ENCODE assay signal across 8 cellular contexts in genomic region chr22:19429950-19430889, GRCh38. TPM values are rescaled to one million over a fixed set of nuclear protein-coding genes. Genes with fewer than 3 reads are reported as not detected.
DNase-seq lines count a peak whose midpoint lies in the region; ATAC-seq, FAIRE-seq and TF ChIP-seq lines count a peak whose summit lies in the region.

No MANE protein-coding gene starts in this region.

- no peaks in the 10 kb centered on the region for H3K9me1 ChIP-seq in K562 (ENCODE audit: control insufficient read depth, insufficient read depth, low read length)

- DNase-seq in A549 (ENCODE audit: low read depth in 1 of 2, low spot score in 1 of 2) (peak in 1 of 2 experiments; percentile 4), GM19240 (ENCODE audit: insufficient read length, low spot score) (peak; percentile 22), SJCRH30 (peak; percentile 11 to 16), K562 (ENCODE audit: extremely low read depth in 1 of 4, low spot score in 3 of 4) (peak; percentile 77 to 93 (median 83)), kidney tubule cell (ENCODE audit: low spot score) (peak; percentile 22)
- peak; percentile 59 for DNase-seq in stimulated activated CD8-positive, alpha-beta memory T cell treated with anti-CD3 and anti-CD28 coated beads, Interleukin-4, amount 100 ng/mL, for 48 hours

- H3K4me2 ChIP-seq in A549: peak overlapping the region; percentile 98
- peak overlapping the region; percentile 86 for H3K4me2 ChIP-seq in K562 (ENCODE audit: insufficient read depth, low read length)

- H3K36me3 ChIP-seq in SJCRH30 (peaks cover 3% of the 10 kb centered on the region; the same call in 1 of the 2 replicates), K562 (ENCODE audit: control insufficient read depth, insufficient read depth, low read length) (peaks cover 58% of the 10 kb centered on the region)

- H3K9ac ChIP-seq in K562 (ENCODE audit: insufficient read depth in 1 of 2, low read depth in 2 of 2, low read length in 2 of 2): peak overlapping the region; percentile 85 to 97

- CTCF ChIA-PET in A549 (lab: Yijun Ruan, JAX): interaction anchor here (0.7 kb wide), 1 partner anchor 20 kb away, joined by 3 read pairs; no protein-coding TSS in a partner anchor
- CTCF ChIA-PET in K562 (lab: Yijun Ruan, JAX; ENCODE audit: low intra/inter-chr PET ratio): interaction anchor here (0.6 to 1.7 kb wide), 4 partner anchors 40 to 213 kb away, joined by 3 to 5 read pairs (median 4); partner anchors contain the start of genes CDC45 and UFD1

- TF ChIP-seq RAD21 in A549 (conservative IDR thresholded peaks at IDR 0.05 in 1 of 2, IDR thresholded peaks at IDR 0.05 in 1 of 2) (no peak), K562 (CRISPR knock-in tag; conservative IDR thresholded peaks at IDR 0.05 in 1 of 2, IDR thresholded peaks at IDR 0.05 in 1 of 2) (no peak; a peak in 1 of 4 replicates)

- H4K20me1 ChIP-seq in K562 (replicated peaks; ENCODE audit: control insufficient read depth, insufficient read depth, low read length): peaks cover 31% of the 10 kb centered on the region

- TF ChIP-seq CTCF in A549 (IDR thresholded peaks at IDR 0.05) (no peak), K562 (IDR thresholded peaks at IDR 0.05 in 2 of 3, conservative IDR thresholded peaks at IDR 0.05 in 1 of 3; ENCODE audit: insufficient read depth in 2 of 3, low read depth in 1 of 3, low read length in 3 of 3) (no peak)

- H3K27me3 ChIP-seq in SJCRH30 (no peaks in the 10 kb centered on the region), K562 (ENCODE audit: control insufficient read depth in 2 of 2, insufficient read depth in 2 of 2, low read length in 2 of 2) (no peaks in the 10 kb centered on the region)

- peaks cover 86% of the 10 kb centered on the region for H3K79me2 ChIP-seq in K562 (ENCODE audit: control insufficient read depth, insufficient read depth, low read length)

- in situ Hi-C loops in K562 (cut with MboI): no loop called here

- TF ChIP-seq EP300 in A549 (IDR thresholded peaks at IDR 0.05) (no peak), K562 (IDR thresholded peaks at IDR 0.05; ENCODE audit: low read length) (peak; percentile 73; the same call in 1 of the 2 replicates)

- H3K4me3 ChIP-seq in A549 (peak overlapping the region; percentile 99), SJCRH30 (peak overlapping the region; percentile 83), K562 (peak overlapping the region; percentile 68)

- TF ChIP-seq POLR2A in A549 (IDR thresholded peaks at IDR 0.05; ENCODE audit: low read length): no peak
- no peak for TF ChIP-seq POLR2A in K562 (conservative IDR thresholded peaks at IDR 0.05)

- intact Hi-C loops in K562 (cut with micrococcal nuclease): loop anchor here (1.0 to 5.0 kb wide), 4 partner anchors 11 to 308 kb away; partner anchors contain the start of gene DGCR2

- H2AFZ ChIP-seq in K562 (ENCODE audit: low read depth, low read length): no peak overlapping the region

- H3K9me3 ChIP-seq in A549 (no peaks in the 10 kb centered on the region), SJCRH30 (replicated peaks) (no peaks in the 10 kb centered on the region), K562 (replicated peaks; ENCODE audit: control insufficient read depth, insufficient read depth, low read depth, low read length) (no peaks in the 10 kb centered on the region)

- H3K27ac ChIP-seq in A549 (peak overlapping the region; percentile 93 to 100), SJCRH30 (peak overlapping the region; percentile 54; the same call in 1 of the 2 replicates), K562 (ENCODE audit: extremely low read depth, low read depth, low read length) (peak overlapping the region; percentile 75)

- no peak for FAIRE-seq in A549 (lab: Jason Lieb, UNC)
- peak; percentile 68 for FAIRE-seq in K562 (lab: Jason Lieb, UNC)

- no peak for ATAC-seq in A549
- peak; percentile 20 for ATAC-seq in K562
- no peak for ATAC-seq in HG02885 (IDR thresholded peaks at IDR 0.05; ENCODE audit: poor library complexity, unreplicated experiment)
- ATAC-seq in HG02884 (IDR thresholded peaks at IDR 0.05; ENCODE audit: unreplicated experiment): no peak

- BruUV-seq in K562 (replicated peaks; lab: Mats Ljungman, UMichigan): no TSS peak

- 44% methylated on average over 7 of the region's 12 CpGs for WGBS in A549 (ENCODE audit: missing lambda C conversion rate)
- WGBS in K562 (ENCODE audit: insufficient coverage, low coverage, missing lambda C conversion rate): 9% methylated on average over 12 of the region's 12 CpGs

- POLR2A ChIA-PET in A549 (lab: Yijun Ruan, JAX) (no interaction called here), K562 (lab: Yijun Ruan, JAX) (interaction anchor here (0.6 to 11.9 kb wide), 8 partner anchors 7 to 271 kb away, joined by 3 to 284 read pairs (median 11); partner anchors contain the start of gene C22orf39)

- H3K4me1 ChIP-seq in A549: peaks cover 9% of the 10 kb centered on the region
- H3K4me1 ChIP-seq in SJCRH30: peaks cover 6% of the 10 kb centered on the region; the same call in 1 of the 2 replicates
- peaks cover 17 to 39% of the 10 kb centered on the region in 2 experiments for H3K4me1 ChIP-seq in K562 (replicated peaks in 1 of 2; ENCODE audit: control insufficient read depth in 2 of 2, insufficient read depth in 2 of 2, low read length in 2 of 2)

RNA-seq across cellular contexts. Expression of gene HIRA, which starts 1.3 kb away (rescaled TPM):
- polyA plus RNA-seq in A549 (2011; rRNA removed) (12.3 and 14.4 TPM in 2 replicates), A549 (2017; fragmentation: RNase III; extraction: RNeasy Plus Mini Kit Qiagen cat#74134 plus additional on column Dnase treatment) (15.9 to 16.6 TPM (median 15.9 TPM) in 3 replicates), K562 (2011; rRNA removed) (71.7 and 82.2 TPM in 2 replicates), K562 (2014; fragmentation: Illumina TruSeq; extraction: Trizol) (106 and 114 TPM in 2 replicates), K562 (2014; fragmentation: Nextera tagmentation; extraction: Ambion mirVana) (1 to 10 TPM in 1 of 2 experiments, under 1 TPM in 1; 0.96 to 1.2 TPM), K562 (2014; rRNA removed) (80.0 and 80.8 TPM in 2 replicates)
- polyA plus RNA-seq in A549 (2012; cell fraction: cytosol; rRNA removed): 19.3 and 24.1 TPM in 2 replicates
- 22.3 and 23.9 TPM in 2 replicates for polyA plus RNA-seq in A549 (2012; cell fraction: nucleus; rRNA removed)
- 12.7 and 12.8 TPM in 2 replicates for polyA minus RNA-seq in A549 (2011; rRNA and poly(A)+ RNA removed)
- 25.2 and 25.3 TPM in 2 replicates for total RNA-seq in SJCRH30 (2014; rRNA removed; shearing (Covaris generic))
- 103 and 120 TPM in 2 replicates for total RNA-seq in K562 (2011; cell fraction: chromatin; rRNA removed; ENCODE audit: low replicate concordance)
- 79.7 and 81.6 TPM in 2 replicates for total RNA-seq in K562 (2011; cell fraction: nucleolus; rRNA removed)
- total RNA-seq in K562 (2011; cell fraction: nucleoplasm; rRNA removed): 66.5 and 67.1 TPM in 2 replicates
- total RNA-seq in K562 (2014; rRNA removed) (58.3 and 70.6 TPM in 2 replicates), K562 (2014; rRNA removed; fragmentation: Illumina TruSeq; extraction: Trizol) (53.9 and 54.0 TPM in 2 replicates), K562 (2015; rRNA removed; fragmentation: Illumina TruSeq; extraction: Trizol) (57.5 and 58.4 TPM in 2 replicates), K562 (2021) (115 and 132 TPM in 2 replicates)
- 105 and 109 TPM in 2 replicates for polyA plus RNA-seq in K562 (2011; cell fraction: cytosol; rRNA removed)
- polyA plus RNA-seq in K562 (2011; cell fraction: nucleus; rRNA removed): 104 and 124 TPM in 2 replicates
- polyA plus RNA-seq in K562 (2012): 91.6 and 91.8 TPM in 2 replicates
- polyA minus RNA-seq in K562 (2011; rRNA and poly(A)+ RNA removed): 93.7 and 126 TPM in 2 replicates
- polyA minus RNA-seq in K562 (2011; cell fraction: cytosol; rRNA and poly(A)+ RNA removed): 65.3 and 93.4 TPM in 2 replicates
- polyA minus RNA-seq in K562 (2011; cell fraction: nucleus; rRNA and poly(A)+ RNA removed): 30.3 and 61.3 TPM in 2 replicates

RNA-seq across cellular contexts. Expression of gene MRPL40, which starts 2.1 kb away (rescaled TPM):
- polyA plus RNA-seq in A549 (2011; rRNA removed) (43.3 and 45.7 TPM in 2 replicates), A549 (2017; fragmentation: RNase III; extraction: RNeasy Plus Mini Kit Qiagen cat#74134 plus additional on column Dnase treatment) (32.1 to 35.1 TPM (median 34.0 TPM) in 3 replicates), K562 (2011; rRNA removed) (175 and 219 TPM in 2 replicates), K562 (2014; fragmentation: Illumina TruSeq; extraction: Trizol) (197 and 237 TPM in 2 replicates), K562 (2014; fragmentation: Nextera tagmentation; extraction: Ambion mirVana) (100 to 1,000 TPM; 601 to 652 TPM), K562 (2014; rRNA removed) (223 TPM in 2 replicates)
- polyA plus RNA-seq in A549 (2012; cell fraction: cytosol; rRNA removed): 24.9 and 25.2 TPM in 2 replicates
- polyA plus RNA-seq in A549 (2012; cell fraction: nucleus; rRNA removed): 8.0 and 10.1 TPM in 2 replicates
- 10.2 and 10.8 TPM in 2 replicates for polyA minus RNA-seq in A549 (2011; rRNA and poly(A)+ RNA removed)
- total RNA-seq in SJCRH30 (2014; rRNA removed; shearing (Covaris generic)): 51.5 and 55.7 TPM in 2 replicates
- total RNA-seq in K562 (2011; cell fraction: chromatin; rRNA removed; ENCODE audit: low replicate concordance): 13.9 and 26.1 TPM in 2 replicates
- total RNA-seq in K562 (2011; cell fraction: nucleolus; rRNA removed): 29.0 and 32.5 TPM in 2 replicates
- total RNA-seq in K562 (2011; cell fraction: nucleoplasm; rRNA removed): 25.1 and 32.0 TPM in 2 replicates
- total RNA-seq in K562 (2014; rRNA removed) (160 and 182 TPM in 2 replicates), K562 (2014; rRNA removed; fragmentation: Illumina TruSeq; extraction: Trizol) (208 and 209 TPM in 2 replicates), K562 (2015; rRNA removed; fragmentation: Illumina TruSeq; extraction: Trizol) (181 and 198 TPM in 2 replicates), K562 (2021) (132 and 144 TPM in 2 replicates)
- polyA plus RNA-seq in K562 (2011; cell fraction: cytosol; rRNA removed): 88.3 and 113 TPM in 2 replicates
- 34.6 and 66.5 TPM in 2 replicates for polyA plus RNA-seq in K562 (2011; cell fraction: nucleus; rRNA removed)
- polyA plus RNA-seq in K562 (2012): 159 TPM in 2 replicates
- 52.5 and 73.2 TPM in 2 replicates for polyA minus RNA-seq in K562 (2011; rRNA and poly(A)+ RNA removed)
- polyA minus RNA-seq in K562 (2011; cell fraction: cytosol; rRNA and poly(A)+ RNA removed): 31.3 and 34.3 TPM in 2 replicates
- 12.0 and 31.3 TPM in 2 replicates for polyA minus RNA-seq in K562 (2011; cell fraction: nucleus; rRNA and poly(A)+ RNA removed)

RNA-seq across cellular contexts. Expression of gene C22orf39, which starts 17.3 kb away (rescaled TPM):
- polyA plus RNA-seq in A549 (2011; rRNA removed): 19.5 and 20.7 TPM in 2 replicates
- polyA plus RNA-seq in A549 (2012; cell fraction: cytosol; rRNA removed): 17.2 and 21.4 TPM in 2 replicates
- 9.6 and 12.1 TPM in 2 replicates for polyA plus RNA-seq in A549 (2012; cell fraction: nucleus; rRNA removed)
- polyA plus RNA-seq in A549 (2017; fragmentation: RNase III; extraction: RNeasy Plus Mini Kit Qiagen cat#74134 plus additional on column Dnase treatment): 19.4 to 20.2 TPM (median 19.5 TPM) in 3 replicates
- 15.7 and 23.4 TPM in 2 replicates for polyA minus RNA-seq in A549 (2011; rRNA and poly(A)+ RNA removed)
- total RNA-seq in SJCRH30 (2014; rRNA removed; shearing (Covaris generic)): 37.4 and 40.9 TPM in 2 replicates
- total RNA-seq in K562 (2011; cell fraction: chromatin; rRNA removed; ENCODE audit: low replicate concordance): 119 and 122 TPM in 2 replicates
- total RNA-seq in K562 (2011; cell fraction: nucleolus; rRNA removed): 71.8 and 76.0 TPM in 2 replicates
- 107 and 142 TPM in 2 replicates for total RNA-seq in K562 (2011; cell fraction: nucleoplasm; rRNA removed)
- total RNA-seq in K562 (2014; rRNA removed): 94.7 and 124 TPM in 2 replicates
- total RNA-seq in K562 (2014; rRNA removed; fragmentation: Illumina TruSeq; extraction: Trizol): 57.2 and 59.5 TPM in 2 replicates
- 61.3 and 63.2 TPM in 2 replicates for total RNA-seq in K562 (2015; rRNA removed; fragmentation: Illumina TruSeq; extraction: Trizol)
- total RNA-seq in K562 (2021): 66.8 and 68.0 TPM in 2 replicates
- 139 and 244 TPM in 2 replicates for polyA plus RNA-seq in K562 (2011; rRNA removed)
- 164 and 257 TPM in 2 replicates for polyA plus RNA-seq in K562 (2011; cell fraction: cytosol; rRNA removed)
- 71.0 and 99.7 TPM in 2 replicates for polyA plus RNA-seq in K562 (2011; cell fraction: nucleus; rRNA removed)
- polyA plus RNA-seq in K562 (2012): 87.8 and 120 TPM in 2 replicates
- 68.6 and 73.5 TPM in 2 replicates for polyA plus RNA-seq in K562 (2014; fragmentation: Illumina TruSeq; extraction: Trizol)
- 10 to 100 TPM; 20.4 to 25.9 TPM for polyA plus RNA-seq in K562 (2014; fragmentation: Nextera tagmentation; extraction: Ambion mirVana)
- 112 and 121 TPM in 2 replicates for polyA plus RNA-seq in K562 (2014; rRNA removed)
- polyA minus RNA-seq in K562 (2011; rRNA and poly(A)+ RNA removed): 116 and 185 TPM in 2 replicates
- 49.4 and 80.5 TPM in 2 replicates for polyA minus RNA-seq in K562 (2011; cell fraction: cytosol; rRNA and poly(A)+ RNA removed)
- polyA minus RNA-seq in K562 (2011; cell fraction: nucleus; rRNA and poly(A)+ RNA removed): 24.9 and 58.9 TPM in 2 replicates

RNA-seq across cellular contexts. Expression of gene UFD1, which starts 48.8 kb away (rescaled TPM):
- polyA plus RNA-seq in A549 (2011; rRNA removed): 96.1 and 117 TPM in 2 replicates
- polyA plus RNA-seq in A549 (2012; cell fraction: cytosol; rRNA removed): 151 and 152 TPM in 2 replicates
- 87.3 and 107 TPM in 2 replicates for polyA plus RNA-seq in A549 (2012; cell fraction: nucleus; rRNA removed)
- 94.4 to 109 TPM (median 95.4 TPM) in 3 replicates for polyA plus RNA-seq in A549 (2017; fragmentation: RNase III; extraction: RNeasy Plus Mini Kit Qiagen cat#74134 plus additional on column Dnase treatment)
- 102 and 137 TPM in 2 replicates for polyA minus RNA-seq in A549 (2011; rRNA and poly(A)+ RNA removed)
- total RNA-seq in SJCRH30 (2014; rRNA removed; shearing (Covaris generic)): 91.8 and 98.1 TPM in 2 replicates
- 307 and 375 TPM in 2 replicates for total RNA-seq in K562 (2011; cell fraction: chromatin; rRNA removed; ENCODE audit: low replicate concordance)
- total RNA-seq in K562 (2011; cell fraction: nucleolus; rRNA removed): 219 and 230 TPM in 2 replicates
- total RNA-seq in K562 (2011; cell fraction: nucleoplasm; rRNA removed): 278 and 374 TPM in 2 replicates
- total RNA-seq in K562 (2014; rRNA removed): 238 and 290 TPM in 2 replicates
- 361 and 365 TPM in 2 replicates for total RNA-seq in K562 (2014; rRNA removed; fragmentation: Illumina TruSeq; extraction: Trizol)
- 330 and 363 TPM in 2 replicates for total RNA-seq in K562 (2015; rRNA removed; fragmentation: Illumina TruSeq; extraction: Trizol)
- total RNA-seq in K562 (2021): 284 and 307 TPM in 2 replicates
- polyA plus RNA-seq in K562 (2011; rRNA removed): 428 and 564 TPM in 2 replicates
- polyA plus RNA-seq in K562 (2011; cell fraction: cytosol; rRNA removed): 516 and 625 TPM in 2 replicates
- polyA plus RNA-seq in K562 (2011; cell fraction: nucleus; rRNA removed): 577 and 723 TPM in 2 replicates
- 381 and 502 TPM in 2 replicates for polyA plus RNA-seq in K562 (2012)
- polyA plus RNA-seq in K562 (2014; fragmentation: Illumina TruSeq; extraction: Trizol): 551 and 645 TPM in 2 replicates
- 100 to 1,000 TPM; 503 to 627 TPM for polyA plus RNA-seq in K562 (2014; fragmentation: Nextera tagmentation; extraction: Ambion mirVana)
- 321 and 446 TPM in 2 replicates for polyA plus RNA-seq in K562 (2014; rRNA removed)
- polyA minus RNA-seq in K562 (2011; rRNA and poly(A)+ RNA removed): 432 and 439 TPM in 2 replicates
- polyA minus RNA-seq in K562 (2011; cell fraction: cytosol; rRNA and poly(A)+ RNA removed): 143 and 172 TPM in 2 replicates
- 99.8 and 195 TPM in 2 replicates for polyA minus RNA-seq in K562 (2011; cell fraction: nucleus; rRNA and poly(A)+ RNA removed)

RNA-seq across cellular contexts. Expression of gene CDC45, which starts 49.5 kb away (rescaled TPM):
- polyA plus RNA-seq in A549 (2011; rRNA removed): 36.7 and 51.6 TPM in 2 replicates
- polyA plus RNA-seq in A549 (2012; cell fraction: cytosol; rRNA removed): 54.6 and 59.4 TPM in 2 replicates
- polyA plus RNA-seq in A549 (2012; cell fraction: nucleus; rRNA removed): 96.1 and 103 TPM in 2 replicates
- 44.5 to 47.2 TPM (median 46.0 TPM) in 3 replicates for polyA plus RNA-seq in A549 (2017; fragmentation: RNase III; extraction: RNeasy Plus Mini Kit Qiagen cat#74134 plus additional on column Dnase treatment)
- polyA minus RNA-seq in A549 (2011; rRNA and poly(A)+ RNA removed): 22.1 and 32.8 TPM in 2 replicates
- 48.4 and 56.0 TPM in 2 replicates for total RNA-seq in SJCRH30 (2014; rRNA removed; shearing (Covaris generic))
- 810 and 853 TPM in 2 replicates for total RNA-seq in K562 (2011; cell fraction: chromatin; rRNA removed; ENCODE audit: low replicate concordance)
- total RNA-seq in K562 (2011; cell fraction: nucleolus; rRNA removed): 339 and 346 TPM in 2 replicates
- total RNA-seq in K562 (2011; cell fraction: nucleoplasm; rRNA removed): 307 and 398 TPM in 2 replicates
- 415 and 450 TPM in 2 replicates for total RNA-seq in K562 (2014; rRNA removed)
- total RNA-seq in K562 (2014; rRNA removed; fragmentation: Illumina TruSeq; extraction: Trizol): 263 and 295 TPM in 2 replicates
- total RNA-seq in K562 (2015; rRNA removed; fragmentation: Illumina TruSeq; extraction: Trizol): 239 and 251 TPM in 2 replicates
- 312 and 319 TPM in 2 replicates for total RNA-seq in K562 (2021)
- 580 and 584 TPM in 2 replicates for polyA plus RNA-seq in K562 (2011; rRNA removed)
- 370 and 430 TPM in 2 replicates for polyA plus RNA-seq in K562 (2011; cell fraction: cytosol; rRNA removed)
- polyA plus RNA-seq in K562 (2011; cell fraction: nucleus; rRNA removed): 642 and 944 TPM in 2 replicates
- polyA plus RNA-seq in K562 (2012): 267 and 326 TPM in 2 replicates
- 412 and 430 TPM in 2 replicates for polyA plus RNA-seq in K562 (2014; fragmentation: Illumina TruSeq; extraction: Trizol)
- 100 to 1,000 TPM; 276 to 465 TPM for polyA plus RNA-seq in K562 (2014; fragmentation: Nextera tagmentation; extraction: Ambion mirVana)
- polyA plus RNA-seq in K562 (2014; rRNA removed): 410 and 427 TPM in 2 replicates
- 415 and 540 TPM in 2 replicates for polyA minus RNA-seq in K562 (2011; rRNA and poly(A)+ RNA removed)
- 153 and 162 TPM in 2 replicates for polyA minus RNA-seq in K562 (2011; cell fraction: cytosol; rRNA and poly(A)+ RNA removed)
- 185 and 445 TPM in 2 replicates for polyA minus RNA-seq in K562 (2011; cell fraction: nucleus; rRNA and poly(A)+ RNA removed)

Comparison
In these comparisons a context has a peak if more than half of its experiments do, and no peak if none do; other contexts are left out.
1. Of the 35 proteins assayed by ChIP-seq in both K562 and A549: peak only in K562: BHLHE40, CEBPB, CHD2, EP300, MAFK and RCOR1; only in A549: none; in both: none; in neither: 26; mixed calls (peak in some experiments, not most) for 3.